ENCODE assay signal across 9 cellular contexts in the genomic region with DNA sequence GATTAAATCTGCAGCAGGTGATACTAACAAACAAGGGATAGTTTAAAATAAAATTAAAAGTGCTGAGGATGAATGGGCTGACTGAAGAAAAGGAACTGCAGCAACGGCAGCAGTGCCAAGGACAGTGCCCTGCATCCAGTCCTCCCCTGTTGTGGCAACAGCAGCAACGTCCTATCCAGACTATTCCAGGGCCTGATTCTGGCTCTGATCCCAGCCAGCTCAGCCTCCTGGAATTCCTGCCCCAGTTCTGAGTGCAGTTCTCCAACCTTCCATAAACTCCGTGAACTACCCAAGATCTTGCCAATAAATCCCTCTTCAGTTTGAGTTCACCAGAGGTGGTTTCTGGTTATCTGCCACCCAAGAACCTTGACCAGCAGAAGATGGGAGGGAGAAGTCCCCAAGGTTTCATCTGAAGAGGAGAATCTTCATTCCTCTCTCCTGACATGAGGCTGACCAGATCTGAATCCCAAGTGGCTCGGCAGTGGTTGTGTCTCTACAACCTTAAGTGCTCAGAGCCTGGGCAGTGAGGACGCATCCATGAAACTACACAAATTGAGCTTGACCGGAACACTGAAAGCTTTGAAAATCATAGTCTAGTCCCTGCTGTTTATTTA.
DNase-seq lines count a peak whose midpoint lies in the region; ATAC-seq and TF ChIP-seq lines count a peak whose summit lies in the region.
"Had no signal": no experiment of that assay in that cellular context is flagged by ENCODE, and none has a peak within 500 bp of the region (broad histone marks: within the 10 kb centered on the region; RNA-seq: fewer than 3 reads in every experiment).

No MANE protein-coding gene starts in this region.

- no peaks in the 10 kb centered on the region for H3K9me3 ChIP-seq in lung (ENCODE audit: control insufficient read depth in 2 of 2, insufficient read depth in 1 of 2, low read length in 1 of 2)

- H3K27me3 ChIP-seq in lung (ENCODE audit: control insufficient read depth, insufficient read depth): no peaks in the 10 kb centered on the region

- H3K4me3 ChIP-seq in epithelial cell of esophagus (ENCODE audit: low read length) (no peak overlapping the region), lung (no peak overlapping the region)

- peak overlapping the region; percentile 85 to 96 for H3K27ac ChIP-seq in lung (ENCODE audit: low read depth in 1 of 2, low read length in 1 of 2)

- TF ChIP-seq CTCF in epithelial cell of esophagus (IDR thresholded peaks at IDR 0.05; ENCODE audit: insufficient read depth, low read depth, low read length, missing control alignments) (no peak), lung (IDR thresholded peaks at IDR 0.05; ENCODE audit: control extremely low read depth, extremely low read depth) (no peak)

- H3K4me1 ChIP-seq in lung (ENCODE audit: control insufficient read depth in 2 of 2, insufficient read depth in 2 of 2, low read length in 2 of 2): peaks cover 21 to 34% of the 10 kb centered on the region in 2 donors

- 39 to 67% methylated on average over 6 of the region's 6 CpGs for WGBS in lung, 2 donors

- DNase-seq in LoVo (ENCODE audit: low spot score) (peak; percentile 76), epithelial cell of esophagus (ENCODE audit: low read depth) (peak; percentile 75), lung (ENCODE audit: low spot score) (peak; percentile 74), ureter (ENCODE audit: low spot score) (peak; percentile 72)
- DNase-seq in activated T-cell treated with anti-CD3 and anti-CD28 coated beads, Interleukin-2, amount 50 U/mL, for 48 hours: no peak
- DNase-seq in stimulated activated CD4-positive, alpha-beta T cell treated with anti-CD3 and anti-CD28 coated beads, Interleukin-4, amount 100 ng/mL, for 1 hour: no peak
- DNase-seq: activated CD4-positive, alpha-beta T cell treated with anti-CD3 and anti-CD28 coated beads, Interleukin-2, amount 50 U/mL, for 1 hour had no signal

- ATAC-seq in lung (ENCODE audit: insufficient read depth, low FRiP score) (peak; percentile 71), GM19452 (IDR thresholded peaks at IDR 0.05; ENCODE audit: unreplicated experiment) (no peak), HG03135 (IDR thresholded peaks at IDR 0.05; ENCODE audit: unreplicated experiment) (no peak)

- no peaks in the 10 kb centered on the region for H3K36me3 ChIP-seq in lung (ENCODE audit: control insufficient read depth in 2 of 2, insufficient read depth in 2 of 2, low read length in 2 of 2)

Comparison
In these comparisons a context has a peak if more than half of its experiments do, and no peak if none do; other contexts are left out.
1. DNase-seq: peak in LoVo (single experiment), epithelial cell of esophagus (single experiment), lung (single experiment) and ureter (single experiment); none in activated T-cell treated with anti-CD3 and anti-CD28 coated beads, Interleukin-2, amount 50 U/mL, for 48 hours (0 of 2) and stimulated activated CD4-positive, alpha-beta T cell treated with anti-CD3 and anti-CD28 coated beads, Interleukin-4, amount 100 ng/mL, for 1 hour (single experiment).